In the genomic region with DNA sequence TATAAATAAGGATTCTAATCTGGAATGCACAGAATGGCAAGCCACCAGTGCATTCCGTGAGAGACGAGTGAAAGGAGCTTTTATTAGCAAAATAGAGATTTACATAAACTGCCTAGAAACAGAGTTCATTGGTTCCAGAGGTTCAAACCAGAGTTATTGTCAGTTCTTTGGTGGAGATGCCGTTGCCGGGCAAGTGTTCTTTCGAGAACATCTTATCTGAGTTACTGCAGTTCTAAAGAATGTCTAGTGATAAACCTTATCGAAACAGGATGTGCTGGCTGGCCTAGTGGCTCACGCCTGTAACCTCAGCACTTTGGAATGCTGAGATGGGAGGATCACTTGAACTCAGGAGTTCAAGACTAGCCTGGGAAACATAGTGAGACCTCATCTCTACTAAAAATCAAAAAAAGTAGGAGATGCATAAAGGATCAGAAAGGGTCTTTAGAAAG, we compare ENCODE assay signal across 8 cellular contexts. TPM values are rescaled to one million over a fixed set of nuclear protein-coding genes. Genes with fewer than 3 reads are reported as not detected.
DNase-seq lines count a peak whose midpoint lies in the region; ATAC-seq, FAIRE-seq and TF ChIP-seq lines count a peak whose summit lies in the region.

No MANE protein-coding gene starts in this region.

- no peaks in the 10 kb centered on the region for H3K27me3 ChIP-seq in ascending aorta

- DNase-seq in GM18507 (ENCODE audit: extremely low spot score, insufficient read length, low read depth) (no peak), HT-29 (ENCODE audit: low spot score) (peak; percentile 74), ascending aorta (ENCODE audit: low spot score in 2 of 2) (peak; percentile 17 to 93), hepatic stellate cell (ENCODE audit: low spot score) (peak; percentile 89), renal cortical epithelial cell (ENCODE audit: low read depth) (peak; percentile 81), NCI-H1930 (lab: John Stamatoyannopoulos, UW) (no peak), ecto neural progenitor cell (ENCODE audit: low spot score) (no peak)

- intact Hi-C loops in ascending aorta (cut with DNase I): loop anchor here (1.0 to 2.0 kb wide), 2 partner anchors 19 to 26 kb away; partner anchors contain the start of gene EVI5

- H3K27ac ChIP-seq in ascending aorta: peak overlapping the region; percentile 50 to 76

- peak; percentile 45 for FAIRE-seq in GM18507 (lab: Jason Lieb, UNC)

- H3K4me3 ChIP-seq in ascending aorta: no peak overlapping the region

- peaks cover 0 to 9% of the 10 kb centered on the region in 2 donors for H3K4me1 ChIP-seq in ascending aorta

- no peaks in the 10 kb centered on the region for H3K9me3 ChIP-seq in ascending aorta

- no peaks in the 10 kb centered on the region for H3K36me3 ChIP-seq in ascending aorta

- TF ChIP-seq CTCF in ascending aorta (IDR thresholded peaks at IDR 0.05): no peak

- no peak for ATAC-seq in GM21576 (IDR thresholded peaks at IDR 0.05; ENCODE audit: unreplicated experiment)

RNA-seq across cellular contexts. Expression of gene EVI5, which starts 19.8 kb away (rescaled TPM):
- 17.1 and 19.5 TPM in 2 replicates for total RNA-seq in HT-29 (2014; rRNA removed; shearing (Covaris generic))
- total RNA-seq in ascending aorta (19.8 TPM), renal cortical epithelial cell (35.7 and 45.0 TPM in 2 replicates)

RNA-seq across cellular contexts. Expression of gene RPL5, which starts 27.1 kb away (rescaled TPM):
- total RNA-seq in HT-29 (2014; rRNA removed; shearing (Covaris generic)): 1,169 and 1,308 TPM in 2 replicates
- 617 TPM for total RNA-seq in ascending aorta
- 826 and 1,085 TPM in 2 replicates for total RNA-seq in renal cortical epithelial cell

Comparison
In these comparisons a context has a peak if more than half of its experiments do, and no peak if none do; other contexts are left out.
1. DNase-seq: peak in HT-29 (single experiment), ascending aorta (2 of 2), hepatic stellate cell (single experiment) and renal cortical epithelial cell (single experiment); none in GM18507 (single experiment), NCI-H1930 (0 of 2) and ecto neural progenitor cell (single experiment).